Comparison of ENCODE assay signal across 8 cellular contexts in the genomic region with DNA sequence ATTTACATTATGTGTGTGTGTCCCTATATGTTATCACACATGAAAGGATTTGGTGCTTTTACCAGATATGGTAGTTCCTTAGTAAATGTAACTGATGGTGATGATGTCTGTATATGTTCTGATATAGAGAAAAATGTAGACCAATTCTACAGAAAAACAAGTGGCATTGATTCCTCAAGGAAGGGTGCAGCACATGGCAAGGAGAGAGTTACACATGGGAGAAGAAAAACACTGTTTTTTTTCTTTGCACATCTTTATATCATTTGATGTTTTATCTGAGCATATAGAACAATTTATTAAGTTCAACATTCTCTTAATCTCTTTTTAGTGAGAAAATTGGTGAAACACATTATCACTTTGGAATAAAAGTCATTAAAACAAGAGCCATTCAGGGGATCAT.
"Had no signal": no experiment of that assay in that cellular context is flagged by ENCODE, and none has a peak within 500 bp of the region (broad histone marks: within the 10 kb centered on the region; RNA-seq: fewer than 3 reads in every experiment).

No MANE protein-coding gene starts in this region.

- ATAC-seq: GM12878 had no signal

- DNase-seq: GDM1, GF-D8 had no signal

- FAIRE-seq: G401.6, GM12878, GM12891, GM12892, GM18507, GM19239 had no signal

- H3K4me3 ChIP-seq: GM12878 had no signal
